In genomic region chr9:137044502-137045177, GRCh38 we compare ENCODE assay signal across 8 cellular contexts. TPM values are rescaled to one million over a fixed set of nuclear protein-coding genes. Genes with fewer than 3 reads are reported as not detected.
DNase-seq lines count a peak whose midpoint lies in the region; ATAC-seq and TF ChIP-seq lines count a peak whose summit lies in the region.

No MANE protein-coding gene starts in this region.

- no peak for ATAC-seq in activated CD8-positive, alpha-beta T cell treated with anti-CD3 and anti-CD28 coated beads for 36 hours
- no peak for ATAC-seq in GM21515 (IDR thresholded peaks at IDR 0.05; ENCODE audit: unreplicated experiment)
- ATAC-seq in GM18861 (IDR thresholded peaks at IDR 0.05; ENCODE audit: unreplicated experiment): no peak

- H3K4me1 Mint-ChIP-seq in activated naive CD4-positive, alpha-beta T cell treated with anti-CD3 and anti-CD28 coated beads, Interleukin-2, amount 10 ng/mL, durations not matched to agents 7 days and 5 days: peaks cover 32% of the 10 kb centered on the region
- peaks cover 10% of the 10 kb centered on the region for H3K4me1 Mint-ChIP-seq in activated CD8-positive, alpha-beta T cell treated with anti-CD3 and anti-CD28 coated beads for 36 hours (ENCODE audit: low read depth)

- peak overlapping the region in 4 of 5 donors; percentile 26 to 78 (median 52) for H3K9ac ChIP-seq in subcutaneous abdominal adipose tissue (ENCODE audit: low read length in 5 of 5)

- H3K9me3 ChIP-seq in iPS-18c (ENCODE audit: control insufficient read depth, insufficient read depth, low read length) (no peaks in the 10 kb centered on the region), subcutaneous abdominal adipose tissue (ENCODE audit: control insufficient read depth in 5 of 5, low read length in 5 of 5) (no peaks in the 10 kb centered on the region)

- CTCF ChIA-PET in activated naive CD4-positive, alpha-beta T cell treated with anti-CD3 and anti-CD28 coated beads, Interleukin-2, amount 10 ng/mL, durations not matched to agents 7 days and 5 days (lab: Charles Lee): interaction anchor here (1.2 to 2.4 kb wide), 4 partner anchors 10 to 19 kb away, joined by 4 to 16 read pairs (median 9); partner anchors contain the start of gene ABCA2
- CTCF ChIA-PET in activated CD8-positive, alpha-beta T cell treated with anti-CD3 and anti-CD28 coated beads for 36 hours (lab: Charles Lee): interaction anchor here (0.9 to 2.4 kb wide), 6 partner anchors 10 to 192 kb away, joined by 3 to 22 read pairs (median 6); partner anchors contain the start of genes ABCA2 and SAPCD2

- H3K9me3 Mint-ChIP-seq in activated naive CD4-positive, alpha-beta T cell treated with anti-CD3 and anti-CD28 coated beads, Interleukin-2, amount 10 ng/mL, durations not matched to agents 7 days and 5 days: no peaks in the 10 kb centered on the region
- H3K9me3 Mint-ChIP-seq in activated CD8-positive, alpha-beta T cell treated with anti-CD3 and anti-CD28 coated beads for 36 hours: no peaks in the 10 kb centered on the region

- POLR2A ChIA-PET in activated CD8-positive, alpha-beta T cell treated with anti-CD3 and anti-CD28 coated beads for 36 hours (lab: Charles Lee): interaction anchor here (1.1 kb wide), 2 partner anchors 16 to 51 kb away, joined by 3 read pairs; no protein-coding TSS in a partner anchor

- DNase-seq in activated naive CD4-positive, alpha-beta T cell treated with anti-CD3 and anti-CD28 coated beads, Interleukin-2, amount 10 ng/mL, durations not matched to agents 7 days and 5 days: no peak
- no peak for DNase-seq in activated naive CD4-positive, alpha-beta T cell treated with anti-CD3 and anti-CD28 coated beads, Interleukin-2, amount 50 U/mL, for 16 hours
- no peak for DNase-seq in activated CD8-positive, alpha-beta T cell treated with anti-CD3 and anti-CD28 coated beads for 36 hours
- DNase-seq in iPS-NIHi7 (ENCODE audit: extremely low spot score): no peak

- H3K4me3 Mint-ChIP-seq in activated naive CD4-positive, alpha-beta T cell treated with anti-CD3 and anti-CD28 coated beads, Interleukin-2, amount 10 ng/mL, durations not matched to agents 7 days and 5 days: peak overlapping the region; percentile 75
- H3K4me3 Mint-ChIP-seq in activated CD8-positive, alpha-beta T cell treated with anti-CD3 and anti-CD28 coated beads for 36 hours: peak overlapping the region; percentile 63

- H3K4me3 ChIP-seq in iPS-18c (ENCODE audit: insufficient read depth, low read depth, low read length): peak overlapping the region; percentile 59; the same call in 1 of the 2 replicates
- H3K4me3 ChIP-seq in subcutaneous abdominal adipose tissue (ENCODE audit: low read depth in 1 of 5, low read length in 5 of 5): peak overlapping the region; percentile 31 to 71 (median 69)

- H3K36me3 ChIP-seq in subcutaneous abdominal adipose tissue (ENCODE audit: control insufficient read depth in 5 of 5, insufficient read depth in 5 of 5, low read length in 5 of 5): peaks cover 0 to 17% (median 3%) of the 10 kb centered on the region in 5 donors

- peaks cover 4 to 55% (median 29%) of the 10 kb centered on the region in 5 donors for H3K4me1 ChIP-seq in subcutaneous abdominal adipose tissue (ENCODE audit: control insufficient read depth in 5 of 5, insufficient read depth in 5 of 5, low read length in 5 of 5)

- intact Hi-C loops in activated CD8-positive, alpha-beta T cell treated with anti-CD3 and anti-CD28 coated beads for 36 hours (cut with micrococcal nuclease): no loop called here

- peak overlapping the region; percentile 68 for H3K27ac Mint-ChIP-seq in activated naive CD4-positive, alpha-beta T cell treated with anti-CD3 and anti-CD28 coated beads, Interleukin-2, amount 10 ng/mL, durations not matched to agents 7 days and 5 days
- H3K27ac Mint-ChIP-seq in activated CD8-positive, alpha-beta T cell treated with anti-CD3 and anti-CD28 coated beads for 36 hours: no peak overlapping the region

- peaks cover 15 to 53% (median 29%) of the 10 kb centered on the region in 5 donors for H3K27me3 ChIP-seq in subcutaneous abdominal adipose tissue (ENCODE audit: control insufficient read depth in 5 of 5, insufficient read depth in 4 of 5, low read length in 5 of 5)

- H3K36me3 Mint-ChIP-seq in activated naive CD4-positive, alpha-beta T cell treated with anti-CD3 and anti-CD28 coated beads, Interleukin-2, amount 10 ng/mL, durations not matched to agents 7 days and 5 days: no peaks in the 10 kb centered on the region
- H3K36me3 Mint-ChIP-seq in activated CD8-positive, alpha-beta T cell treated with anti-CD3 and anti-CD28 coated beads for 36 hours (ENCODE audit: low read depth): no peaks in the 10 kb centered on the region

- no peak for TF ChIP-seq CTCF in activated CD8-positive, alpha-beta T cell treated with anti-CD3 and anti-CD28 coated beads for 36 hours (IDR thresholded peaks at IDR 0.05)

- no peak overlapping the region for H3K27ac ChIP-seq in subcutaneous abdominal adipose tissue (ENCODE audit: low read depth, low read length)

- H3K27me3 Mint-ChIP-seq in activated naive CD4-positive, alpha-beta T cell treated with anti-CD3 and anti-CD28 coated beads, Interleukin-2, amount 10 ng/mL, durations not matched to agents 7 days and 5 days: peaks cover 70% of the 10 kb centered on the region
- H3K27me3 Mint-ChIP-seq in activated CD8-positive, alpha-beta T cell treated with anti-CD3 and anti-CD28 coated beads for 36 hours: peaks cover 33% of the 10 kb centered on the region

RNA-seq across cellular contexts. Expression of gene NPDC1, which starts 1.3 kb away (rescaled TPM):
- total RNA-seq in activated CD8-positive, alpha-beta T cell treated with anti-CD3 and anti-CD28 coated beads for 36 hours: 10 to 100 TPM; 18.2 to 21.2 TPM

RNA-seq across cellular contexts. Expression of gene ENTPD2, which starts 9.2 kb away (rescaled TPM):
- total RNA-seq in activated CD8-positive, alpha-beta T cell treated with anti-CD3 and anti-CD28 coated beads for 36 hours: not detected

RNA-seq across cellular contexts. Expression of gene FUT7, which starts 12.8 kb away (rescaled TPM):
- total RNA-seq in activated CD8-positive, alpha-beta T cell treated with anti-CD3 and anti-CD28 coated beads for 36 hours: under 1 TPM in 1 of 2 experiments, not detected in 1; 0.09 TPM

RNA-seq across cellular contexts. Expression of gene ABCA2, which starts 16.6 kb away (rescaled TPM):
- total RNA-seq in activated CD8-positive, alpha-beta T cell treated with anti-CD3 and anti-CD28 coated beads for 36 hours: 10 to 100 TPM; 11.8 to 16.2 TPM

RNA-seq across cellular contexts. Expression of gene SAPCD2, which starts 25.7 kb away (rescaled TPM):
- total RNA-seq in activated CD8-positive, alpha-beta T cell treated with anti-CD3 and anti-CD28 coated beads for 36 hours: 10 to 100 TPM; 13.5 to 13.7 TPM
